ENCODE assay signal across 29 cellular contexts in the genomic region with DNA sequence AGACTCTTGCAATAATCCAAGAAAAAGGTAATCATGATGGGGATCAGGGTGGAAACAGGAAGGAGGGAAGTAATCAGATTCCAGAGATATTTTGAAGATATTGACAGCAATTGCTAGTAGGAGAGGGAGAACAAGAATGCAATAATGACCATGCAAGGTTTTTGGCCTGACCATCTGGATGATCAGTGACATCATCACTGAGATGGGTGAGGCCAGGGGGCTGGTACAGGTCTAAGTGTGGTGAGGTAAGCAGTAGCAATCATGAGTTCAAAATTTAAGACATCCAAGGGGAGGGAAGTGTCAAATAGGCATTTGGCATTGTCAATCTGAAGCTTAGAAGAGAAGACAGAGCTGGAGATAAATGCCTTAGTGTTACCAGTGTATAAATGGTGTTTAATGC.
"Had no signal": no experiment of that assay in that cellular context is flagged by ENCODE, and none has a peak within 500 bp of the region (broad histone marks: within the 10 kb centered on the region; RNA-seq: fewer than 3 reads in every experiment).

No MANE protein-coding gene starts in this region.

- H2AFZ ChIP-seq: parathyroid adenoma had no signal

- H3K4me1 ChIP-seq: parathyroid adenoma, testis, upper lobe of right lung, uterus had no signal

- H3K36me3 ChIP-seq: ovary, right lobe of liver, sigmoid colon, suprapubic skin, tibial artery, transverse colon, upper lobe of right lung, uterus had no signal

- FAIRE-seq: small intestine had no signal

- H3K27me3 ChIP-seq: ovary, right lobe of liver, sigmoid colon, suprapubic skin, testis, tibial artery, transverse colon, upper lobe of right lung, uterus had no signal

- H3K27me3 Mint-ChIP-seq: stimulated activated memory B cell treated with anti-CD40 and anti-IgM and Interleukin-4, amounts not matched to agents 10 μg/mL and 1 μg/mL and 100 μg/mL, for 72 hours had no signal

- ATAC-seq: naive thymus-derived CD4-positive, alpha-beta T cell; natural killer cell; psoas muscle; right cardiac atrium; right lobe of liver; stimulated activated memory B cell treated with anti-CD40 and anti-IgM and Interleukin-4, amounts not matched to agents 10 μg/mL and 1 μg/mL and 100 μg/mL, for 72 hours; stimulated activated naive CD8-positive, alpha-beta T cell treated with anti-CD3 and anti-CD28 coated beads, Interleukin-15, amount 100 ng/mL, for 72 hours; stimulated activated naive CD8-positive, alpha-beta T cell treated with anti-CD3 and anti-CD28 coated beads, Interleukin-15, Interleukin-2, amounts not matched to agents 100 U/mL and 50 U/mL, for 24 hours; upper lobe of right lung had no signal

- H3K27ac ChIP-seq: ovary, parathyroid adenoma, psoas muscle, right lobe of liver, sigmoid colon, suprapubic skin, testis, tibial artery, transverse colon, upper lobe of right lung, uterus had no signal

- H3K4me3 Mint-ChIP-seq: naive thymus-derived CD4-positive, alpha-beta T cell; natural killer cell; nephron; stimulated activated memory B cell treated with anti-CD40 and anti-IgM and Interleukin-4, amounts not matched to agents 10 μg/mL and 1 μg/mL and 100 μg/mL, for 72 hours; stimulated activated naive CD8-positive, alpha-beta T cell treated with anti-CD3 and anti-CD28 coated beads, Interleukin-15, amount 100 ng/mL, for 72 hours; type B pancreatic cell had no signal

- H3K9me3 ChIP-seq: ovary, psoas muscle, right lobe of liver, sigmoid colon, suprapubic skin, testis, tibial artery, transverse colon, upper lobe of right lung, uterus had no signal

- H3K9me3 Mint-ChIP-seq: natural killer cell; nephron; stimulated activated naive CD8-positive, alpha-beta T cell treated with anti-CD3 and anti-CD28 coated beads, Interleukin-15, amount 100 ng/mL, for 72 hours; type B pancreatic cell had no signal

- H3K27ac Mint-ChIP-seq: naive thymus-derived CD4-positive, alpha-beta T cell; natural killer cell; nephron; progenitor cell of endocrine pancreas; stimulated activated memory B cell treated with anti-CD40 and anti-IgM and Interleukin-4, amounts not matched to agents 10 μg/mL and 1 μg/mL and 100 μg/mL, for 72 hours; stimulated activated naive CD8-positive, alpha-beta T cell treated with anti-CD3 and anti-CD28 coated beads, Interleukin-15, amount 100 ng/mL, for 72 hours; type B pancreatic cell had no signal

- H3K36me3 Mint-ChIP-seq: naive thymus-derived CD4-positive, alpha-beta T cell; natural killer cell; stimulated activated memory B cell treated with anti-CD40 and anti-IgM and Interleukin-4, amounts not matched to agents 10 μg/mL and 1 μg/mL and 100 μg/mL, for 72 hours; type B pancreatic cell had no signal

- H3K4me3 ChIP-seq: ovary, psoas muscle, right lobe of liver, sigmoid colon, suprapubic skin, testis, tibial artery, transverse colon, upper lobe of right lung, uterus had no signal

- H3K4me1 Mint-ChIP-seq: naive thymus-derived CD4-positive, alpha-beta T cell; natural killer cell; nephron; stimulated activated memory B cell treated with anti-CD40 and anti-IgM and Interleukin-4, amounts not matched to agents 10 μg/mL and 1 μg/mL and 100 μg/mL, for 72 hours; stimulated activated naive CD8-positive, alpha-beta T cell treated with anti-CD3 and anti-CD28 coated beads, Interleukin-15, amount 100 ng/mL, for 72 hours had no signal

- H3K9ac ChIP-seq: parathyroid adenoma had no signal

- DNase-seq: naive thymus-derived CD4-positive, alpha-beta T cell; natural killer cell; occipital lobe; ovary; posterior cingulate gyrus; psoas muscle; right cardiac atrium; sigmoid colon; small intestine; stimulated activated CD4-positive, alpha-beta T cell treated with anti-CD3 and anti-CD28 coated beads, Interleukin-1b, Interleukin-23, amount 100 ng/mL, for 48 hours; stimulated activated CD4-positive, alpha-beta T cell treated with anti-CD3 and anti-CD28 coated beads, Interleukin-4, amount 100 ng/mL, for 1 hour; stimulated activated CD4-positive, alpha-beta T cell treated with anti-CD3 and anti-CD28 coated beads, Interleukin-4, amount 100 ng/mL, for 4 hours; stimulated activated CD8-positive, alpha-beta memory T cell treated with anti-CD3 and anti-CD28 coated beads, Interleukin-4, amount 100 ng/mL, for 48 hours; stimulated activated naive CD4-positive, alpha-beta T cell; stimulated activated naive CD8-positive, alpha-beta T cell treated with anti-CD3 and anti-CD28 coated beads, Interleukin-15, amount 100 ng/mL, for 72 hours; stimulated activated naive CD8-positive, alpha-beta T cell treated with anti-CD3 and anti-CD28 coated beads, Interleukin-15, Interleukin-2, amounts not matched to agents 100 U/mL and 50 U/mL, for 24 hours; substantia nigra; tibial artery; transverse colon; upper lobe of right lung; uterus had no signal

- H3K79me2 ChIP-seq: parathyroid adenoma had no signal
